Comparison of ENCODE assay signal across 10 cellular contexts in the genomic region with DNA sequence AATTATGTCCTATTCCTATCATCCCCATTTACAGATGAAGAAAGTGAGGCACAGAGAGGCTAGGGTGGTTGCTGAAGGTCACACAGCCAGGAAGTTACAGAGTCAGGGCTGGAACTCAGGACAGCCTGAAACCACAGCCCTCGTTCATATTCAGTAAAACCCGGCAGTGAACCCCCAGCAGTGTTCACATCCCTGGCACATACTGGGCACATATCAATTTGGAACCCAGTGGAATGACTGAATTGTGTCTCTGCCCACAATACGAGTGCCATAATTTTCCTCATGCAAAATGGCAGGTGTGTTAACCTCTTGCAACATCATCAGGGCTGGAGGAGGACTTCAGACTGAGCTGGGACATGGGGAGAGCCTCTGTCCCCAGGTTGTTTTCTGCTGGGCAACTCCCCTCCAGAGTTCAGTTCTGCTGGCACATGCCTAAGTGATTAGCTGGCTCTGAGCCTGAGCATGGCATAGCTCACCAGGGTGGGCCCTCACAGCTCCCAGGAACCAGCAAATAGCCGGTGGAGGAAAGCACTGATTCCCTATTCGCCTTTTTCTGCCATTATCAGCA. TPM values are rescaled to one million over a fixed set of nuclear protein-coding genes. Genes with fewer than 3 reads are reported as not detected.
A peak's percentile ranks its signal among the peaks of the same experiment; 100 is the strongest.
DNase-seq lines count a peak whose midpoint lies in the region; ATAC-seq and TF ChIP-seq lines count a peak whose summit lies in the region.
"Had no signal": no experiment of that assay in that cellular context is flagged by ENCODE, and none has a peak within 500 bp of the region (broad histone marks: within the 10 kb centered on the region; RNA-seq: fewer than 3 reads in every experiment).

No MANE protein-coding gene starts in this region.

- H3K27ac ChIP-seq in BLaER1, result no peak overlapping the region
- H3K27ac ChIP-seq in mammary epithelial cell (ENCODE audit: insufficient read depth, low read depth, low read length), result peak overlapping the region; percentile 31
- peak overlapping the region; percentile 54 for H3K27ac ChIP-seq in muscle layer of duodenum (ENCODE audit: low read length)
- H3K27ac ChIP-seq: cardiac muscle cell had no signal

- dilution Hi-C loops in mammary epithelial cell (cut with HindIII; ENCODE audit: low sequenced_read_pairs), result no loop called here

- peaks cover 23% of the 10 kb centered on the region for H4K20me1 ChIP-seq in BLaER1
- H4K20me1 ChIP-seq in mammary epithelial cell (ENCODE audit: insufficient read depth, low read length), result peaks cover 9% of the 10 kb centered on the region

- BruUV-seq in mammary epithelial cell (replicated peaks; lab: Mats Ljungman, UMichigan) (no TSS peak), Caco-2 (replicated peaks; lab: Mats Ljungman, UMichigan) (no TSS peak)

- H3K36me3 Mint-ChIP-seq in Caco-2 (ENCODE audit: insufficient read depth, unreplicated experiment) (peaks cover 21% of the 10 kb centered on the region), mesothelial cell of epicardium (no peaks in the 10 kb centered on the region)
- H3K36me3 Mint-ChIP-seq: CD4-positive, CD25-positive, alpha-beta regulatory T cell had no signal

- H3K4me3 ChIP-seq in BLaER1 (no peak overlapping the region), mammary epithelial cell (replicated peaks in 1 of 3; ENCODE audit: insufficient read depth in 1 of 3, low read depth in 2 of 3, low read length in 3 of 3) (no peak overlapping the region), muscle layer of duodenum (ENCODE audit: low read depth in 1 of 2, low read length in 2 of 2) (no peak overlapping the region), Caco-2 (ENCODE audit: low read depth, low read length) (no peak overlapping the region)
- H3K4me3 ChIP-seq: cardiac muscle cell had no signal

- peaks cover 13% of the 10 kb centered on the region for H3K4me1 Mint-ChIP-seq in Caco-2 (ENCODE audit: low read depth, unreplicated experiment)
- H3K4me1 Mint-ChIP-seq in mesothelial cell of epicardium, result peaks cover 37% of the 10 kb centered on the region

- ATAC-seq in Right ventricle myocardium inferior, result no peak

- H3K9ac ChIP-seq in BLaER1, result no peak overlapping the region
- no peak overlapping the region for H3K9ac ChIP-seq in mammary epithelial cell (ENCODE audit: insufficient read depth, low read length)

- DNase-seq in LoVo (ENCODE audit: low spot score) (peak; percentile 89), mammary epithelial cell (peak; percentile 77), Caco-2 (no peak), mesothelial cell of epicardium (ENCODE audit: low spot score in 2 of 2, unreplicated experiment in 2 of 2) (no peak), NCI-H446 treated with DMSO at 0.1 percent for 48 hours (lab: John Stamatoyannopoulos, UW) (no peak), Right ventricle myocardium inferior (ENCODE audit: missing footprints) (no peak)
- DNase-seq: CD4-positive, CD25-positive, alpha-beta regulatory T cell had no signal

- H3K9me3 Mint-ChIP-seq in Caco-2 (ENCODE audit: unreplicated experiment) (no peaks in the 10 kb centered on the region), mesothelial cell of epicardium (no peaks in the 10 kb centered on the region)

- H3K4me1 ChIP-seq in BLaER1 (peaks cover 35% of the 10 kb centered on the region), mammary epithelial cell (ENCODE audit: insufficient read depth, low read length) (peaks cover 22% of the 10 kb centered on the region), muscle layer of duodenum (ENCODE audit: control insufficient read depth in 1 of 2, insufficient read depth in 2 of 2, low read length in 2 of 2) (peaks cover 16 to 32% of the 10 kb centered on the region in 2 donors), Caco-2 (peaks cover 15% of the 10 kb centered on the region; the same call in 1 of the 2 replicates)

- no peak overlapping the region for H3K27ac Mint-ChIP-seq in Caco-2 (ENCODE audit: unreplicated experiment)
- no peak overlapping the region for H3K27ac Mint-ChIP-seq in mesothelial cell of epicardium

- H3K27me3 Mint-ChIP-seq in Caco-2 (ENCODE audit: insufficient read depth, unreplicated experiment) (no peaks in the 10 kb centered on the region), mesothelial cell of epicardium (ENCODE audit: low read depth) (no peaks in the 10 kb centered on the region)

- peaks cover 31% of the 10 kb centered on the region for H3K79me2 ChIP-seq in mammary epithelial cell (ENCODE audit: insufficient read depth, low read length)

- in situ Hi-C loops in mammary epithelial cell (cut with MboI; ENCODE audit: low sequenced_read_pairs in 2 of 2), result no loop called here

- H3K4me3 Mint-ChIP-seq in Caco-2 (ENCODE audit: unreplicated experiment) (no peak overlapping the region), mesothelial cell of epicardium (no peak overlapping the region)

- TF ChIP-seq CTCF in mammary epithelial cell (conservative IDR thresholded peaks at IDR 0.05 in 1 of 2, IDR thresholded peaks at IDR 0.05 in 1 of 2; ENCODE audit: extremely low read depth in 1 of 2, insufficient read depth in 1 of 2, low read depth in 1 of 2, low read length in 2 of 2) (no peak), Caco-2 (IDR thresholded peaks at IDR 0.05; ENCODE audit: insufficient read depth in 1 of 2, low read depth in 1 of 2, low read length in 1 of 2, severe bottlenecking in 1 of 2, unreplicated experiment in 1 of 2) (no peak), mesothelial cell of epicardium (IDR thresholded peaks at IDR 0.05; ENCODE audit: unreplicated experiment) (no peak)

- intact Hi-C loops in mammary epithelial cell (cut with micrococcal nuclease) (loop anchor here (5.0 kb wide), 1 partner anchor 63 kb away; no protein-coding TSS in a partner anchor), Caco-2 (cut with micrococcal nuclease; ENCODE audit: unreplicated experiment) (loop anchor here (5.0 to 10.0 kb wide), 2 partner anchors 80 to 1172 kb away; a partner anchor contains a TSS), Right ventricle myocardium inferior (cut with DNase I) (loop anchor here (2.0 to 5.0 kb wide), 4 partner anchors 83 to 143 kb away; no protein-coding TSS in a partner anchor)

- no peaks in the 10 kb centered on the region for H3K27me3 ChIP-seq in BLaER1
- H3K27me3 ChIP-seq in mammary epithelial cell (ENCODE audit: insufficient read depth, low read length), result no peaks in the 10 kb centered on the region
- no peaks in the 10 kb centered on the region for H3K27me3 ChIP-seq in muscle layer of duodenum (ENCODE audit: low read depth, low read length)
- no peaks in the 10 kb centered on the region for H3K27me3 ChIP-seq in Caco-2 (replicated peaks; ENCODE audit: control insufficient read depth, insufficient read depth, low read length)
- H3K27me3 ChIP-seq: cardiac muscle cell had no signal

- H3K9me3 ChIP-seq in BLaER1 (no peaks in the 10 kb centered on the region), mammary epithelial cell (replicated peaks; ENCODE audit: insufficient read depth, low read length) (no peaks in the 10 kb centered on the region), muscle layer of duodenum (ENCODE audit: control insufficient read depth in 1 of 2, low read length in 2 of 2) (no peaks in the 10 kb centered on the region), Caco-2 (no peaks in the 10 kb centered on the region)

- peak overlapping the region; percentile 60 for H2AFZ ChIP-seq in mammary epithelial cell (ENCODE audit: low read depth, low read length)

- POLR2A ChIA-PET in Caco-2 (lab: Charles Lee), result no interaction called here

- CTCF ChIA-PET in mammary epithelial cell (lab: Charles Lee; ENCODE audit: low non-redundant PET), result interaction anchor here (0.6 kb wide), 1 partner anchor 143 kb away, joined by 6 read pairs; no protein-coding TSS in a partner anchor
- CTCF ChIA-PET in Caco-2 (lab: Charles Lee), result interaction anchor here (0.6 kb wide), 1 partner anchor 1835 kb away, joined by 3 read pairs; no protein-coding TSS in a partner anchor

- peak overlapping the region; percentile 21 for H3K4me2 ChIP-seq in BLaER1
- H3K4me2 ChIP-seq in mammary epithelial cell (ENCODE audit: insufficient read depth, low read depth, low read length), result peak overlapping the region; percentile 96

- no peaks in the 10 kb centered on the region for H3K36me3 ChIP-seq in BLaER1
- H3K36me3 ChIP-seq in mammary epithelial cell (ENCODE audit: insufficient read depth, low read length), result no peaks in the 10 kb centered on the region
- no peaks in the 10 kb centered on the region for H3K36me3 ChIP-seq in muscle layer of duodenum (ENCODE audit: control insufficient read depth in 1 of 2, insufficient read depth in 2 of 2, low read length in 2 of 2)
- H3K36me3 ChIP-seq in Caco-2 (ENCODE audit: control insufficient read depth, insufficient read depth, low read length), result no peaks in the 10 kb centered on the region
- H3K36me3 ChIP-seq: cardiac muscle cell had no signal

- 40% methylated on average over 5 of the region's 5 CpGs for WGBS in mammary epithelial cell (ENCODE audit: low coverage, missing lambda C conversion rate)

RNA-seq across cellular contexts. Expression of a gene that starts 2.1 kb away (rescaled TPM):
- 100 to 1,000 TPM in 1 of 2 donors, 10 to 100 TPM in 1; 91.0 to 116 TPM for total RNA-seq in mammary epithelial cell
- 80.4 TPM for polyA plus RNA-seq in mammary epithelial cell
- polyA minus RNA-seq in mammary epithelial cell, result 76.0 TPM
- 202 and 213 TPM in 2 replicates for total RNA-seq in Caco-2 (2022)
- total RNA-seq in mesothelial cell of epicardium, result 147 to 156 TPM (median 150 TPM) in 3 replicates
- total RNA-seq in Right ventricle myocardium inferior, result 163 TPM

RNA-seq across cellular contexts. Expression of a gene that starts 55.9 kb away (rescaled TPM):
- under 1 TPM in 1 of 2 donors, not detected in 1; 0.33 TPM for total RNA-seq in mammary epithelial cell
- polyA plus RNA-seq in mammary epithelial cell, result not detected
- polyA minus RNA-seq in mammary epithelial cell, result not detected
- 0.23 TPM in 1 of 2 replicates, not detected in the other for total RNA-seq in Caco-2 (2022)
- 5.1 to 7.0 TPM (median 6.1 TPM) in 3 replicates for total RNA-seq in mesothelial cell of epicardium
- 11.8 TPM for total RNA-seq in Right ventricle myocardium inferior

Comparison
In these comparisons a context has a peak if more than half of its experiments do, and no peak if none do; other contexts are left out.
1. DNase-seq: peak in LoVo (single experiment) and mammary epithelial cell (single experiment); none in Caco-2 (0 of 2), mesothelial cell of epicardium (0 of 2), NCI-H446 treated with DMSO at 0.1 percent for 48 hours (single experiment) and Right ventricle myocardium inferior (single experiment).